Comparison of ENCODE assay signal across 34 cellular contexts in the genomic region with DNA sequence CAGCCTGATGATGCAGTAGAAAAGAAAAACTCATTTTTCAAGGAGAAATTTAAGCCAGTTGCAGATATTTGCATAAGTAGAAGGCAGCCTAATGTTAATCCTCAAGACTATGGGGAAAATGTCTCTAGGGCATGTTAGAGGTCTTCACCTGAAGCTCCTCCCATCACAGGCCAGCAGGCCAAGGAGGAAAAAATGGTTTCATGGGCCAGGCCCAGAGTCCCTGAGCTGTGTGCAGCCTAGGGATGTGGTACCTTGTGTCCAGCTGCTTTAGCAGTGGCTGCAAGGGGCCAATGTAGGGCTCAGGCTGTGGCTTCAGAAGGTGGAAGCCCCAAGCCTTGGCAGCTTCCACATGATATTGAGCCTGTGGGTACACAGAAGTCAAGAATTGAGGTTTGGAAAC.
"Had no signal": no experiment of that assay in that cellular context is flagged by ENCODE, and none has a peak within 500 bp of the region (broad histone marks: within the 10 kb centered on the region; RNA-seq: fewer than 3 reads in every experiment).

No MANE protein-coding gene starts in this region.

- DNase-seq: activated effector memory CD4-positive, alpha-beta T cell treated with anti-CD3 and anti-CD28 coated beads, Interleukin-2, amount 50 U/mL, for 16 hours; activated effector memory CD4-positive, alpha-beta T cell treated with Interleukin-2 at 50 U/mL for 16 hours; activated gamma-delta T cell; activated gamma-delta T cell treated with Interleukin-2 at 50 U/mL for 16 hours; activated naive CD4-positive, alpha-beta T cell; activated naive CD4-positive, alpha-beta T cell treated with anti-CD3 and anti-CD28 coated beads for 36 hours; activated naive CD4-positive, alpha-beta T cell treated with anti-CD3 and anti-CD28 coated beads, Interleukin-2, amount 10 ng/mL, durations not matched to agents 7 days and 5 days; activated naive CD4-positive, alpha-beta T cell treated with anti-CD3 and anti-CD28 coated beads, Interleukin-2, amount 50 U/mL, for 16 hours; activated naive CD4-positive, alpha-beta T cell treated with Interleukin-2 at 50 U/mL for 16 hours; activated naive CD8-positive, alpha-beta T cell treated with anti-CD3 and anti-CD28 coated beads for 36 hours; activated naive CD8-positive, alpha-beta T cell treated with anti-CD3 and anti-CD28 coated beads, Interleukin-2, amount 10 ng/mL, durations not matched to agents 7 days and 5 days; activated naive CD8-positive, alpha-beta T cell treated with anti-CD3 and anti-CD28 coated beads, Interleukin-2, amount 50 U/mL, for 24 hours; activated T-cell treated with anti-CD3 and anti-CD28 coated beads, Interleukin-2, amount 50 U/mL, for 1 hour; activated T-cell treated with anti-CD3 and anti-CD28 coated beads, Interleukin-2, amount 50 U/mL, for 24 hours; activated T-cell treated with anti-CD3 and anti-CD28 coated beads, Interleukin-2, amount 50 U/mL, for 4 hours; activated T-cell treated with anti-CD3 and anti-CD28 coated beads, Interleukin-2, amount 50 U/mL, for 48 hours; activated T-cell treated with anti-CD3 and anti-CD28 coated beads, Interleukin-2, amount 50 U/mL, for 72 hours; adrenal gland; amniotic stem cell; amygdala; anterior cingulate cortex; aorta; body of pancreas; brain microvascular endothelial cell; caudate nucleus; central memory CD4-positive, alpha-beta T cell; cerebellar nuclear complex had no signal

- H3K4me1 ChIP-seq: adrenal gland, ascending aorta, body of pancreas, breast epithelium had no signal

- H3K27me3 ChIP-seq: adrenal gland, ascending aorta, body of pancreas, brain microvascular endothelial cell, breast epithelium, cardiac muscle cell had no signal

- FAIRE-seq: astrocyte, bronchial epithelial cell had no signal

- H3K9me3 ChIP-seq: adrenal gland, ascending aorta had no signal

- H3K27ac ChIP-seq: adrenal gland, ascending aorta, body of pancreas, brain microvascular endothelial cell, breast epithelium, cardiac muscle cell had no signal

- ATAC-seq: activated naive CD4-positive, alpha-beta T cell treated with anti-CD3 and anti-CD28 coated beads, Interleukin-2, amount 50 U/mL, for 72 hours; activated naive CD8-positive, alpha-beta T cell treated with anti-CD3 and anti-CD28 coated beads, Interleukin-2, amount 50 U/mL, for 24 hours; activated T-cell treated with anti-CD3 and anti-CD28 coated beads, Interleukin-2, amount 50 U/mL, for 4 hours; activated T-cell treated with anti-CD3 and anti-CD28 coated beads, Interleukin-2, amount 50 U/mL, for 72 hours; activated T-helper 17 cell treated with anti-CD3 and anti-CD28 coated beads, Interleukin-2, amount 50 U/mL, for 72 hours; body of pancreas had no signal

- H3K4me3 ChIP-seq: adrenal gland, ascending aorta, body of pancreas, breast epithelium, cardiac muscle cell had no signal

- H3K36me3 ChIP-seq: adrenal gland, ascending aorta, brain microvascular endothelial cell, breast epithelium, cardiac muscle cell had no signal
